In genomic region chr10:56449770-56450169, GRCh38 we compare ENCODE assay signal across 11 cellular contexts.
DNase-seq lines count a peak whose midpoint lies in the region; ATAC-seq and TF ChIP-seq lines count a peak whose summit lies in the region.
"Had no signal": no experiment of that assay in that cellular context is flagged by ENCODE, and none has a peak within 500 bp of the region (broad histone marks: within the 10 kb centered on the region; RNA-seq: fewer than 3 reads in every experiment).

No MANE protein-coding gene starts in this region.

- no peak overlapping the region for H2AFZ ChIP-seq in PC-3 (ENCODE audit: low read length)

- peak; percentile 14 for DNase-seq in NCI-H748 (lab: John Stamatoyannopoulos, UW; ENCODE audit: unreplicated experiment)
- no peak for DNase-seq in NCI-H748 treated with DMSO at 0.1 percent for 48 hours (lab: John Stamatoyannopoulos, UW)
- peak; percentile 9 for DNase-seq in HT-29 (ENCODE audit: low spot score)
- DNase-seq in PC-3: peak; percentile 53
- DNase-seq in neural crest cell (ENCODE audit: low read depth, low spot score): no peak
- no peak for DNase-seq in NCI-H2196 treated with DMSO at 0.1 percent for 48 hours (lab: John Stamatoyannopoulos, UW; ENCODE audit: unreplicated experiment)
- no peak for DNase-seq in NCI-H774 (lab: John Stamatoyannopoulos, UW)
- DNase-seq: NCI-H1694, right cardiac atrium had no signal

- H3K27me3 ChIP-seq in PC-3 (ENCODE audit: low read length): no peaks in the 10 kb centered on the region

- CTCF ChIA-PET in PC-3 (lab: Charles Lee): interaction anchor here (0.7 to 1.0 kb wide), 2 partner anchors 88 kb away, joined by 4 read pairs; no protein-coding TSS in a partner anchor

- TF ChIP-seq CTCF in PC-3 (conservative IDR thresholded peaks at IDR 0.05; ENCODE audit: low read depth, low read length) (peak; percentile 86), neural crest cell (conservative IDR thresholded peaks at IDR 0.05) (peak; percentile 42)

- H4K20me1 ChIP-seq in PC-3 (ENCODE audit: low read length): no peaks in the 10 kb centered on the region

- H3K27me3 Mint-ChIP-seq in neural crest cell (ENCODE audit: low read depth): no peaks in the 10 kb centered on the region

- POLR2A ChIA-PET in PC-3 (lab: Charles Lee; ENCODE audit: unreplicated experiment): no interaction called here

- no peaks in the 10 kb centered on the region for H3K4me1 ChIP-seq in PC-3 (ENCODE audit: insufficient read depth, low read length)

- H3K9me3 ChIP-seq in PC-3 (ENCODE audit: low read length): no peaks in the 10 kb centered on the region

- no peaks in the 10 kb centered on the region for H3K9me2 ChIP-seq in PC-3 (replicated peaks; ENCODE audit: low read length)

- no peak overlapping the region for H3K27ac ChIP-seq in PC-3 (ENCODE audit: low read length)

- no peaks in the 10 kb centered on the region for H3K4me1 Mint-ChIP-seq in neural crest cell

- intact Hi-C loops in PC-3 (cut with micrococcal nuclease): loop anchor here (2.0 to 10.0 kb wide), 3 partner anchors 332 to 785 kb away; no protein-coding TSS in a partner anchor

- no peak overlapping the region for H3K27ac Mint-ChIP-seq in neural crest cell (ENCODE audit: unreplicated experiment)
- H3K27ac Mint-ChIP-seq: activated naive CD4-positive, alpha-beta T cell treated with anti-CD3 and anti-CD28 coated beads, Interleukin-2, amount 50 U/mL, for 72 hours had no signal

- H3K79me2 ChIP-seq in PC-3 (ENCODE audit: low read length): no peaks in the 10 kb centered on the region

- no peaks in the 10 kb centered on the region for H3F3A ChIP-seq in PC-3 (ENCODE audit: low read length, unreplicated experiment)

- no peak overlapping the region for H3K4me3 Mint-ChIP-seq in neural crest cell

- no peak overlapping the region for H3K4me2 ChIP-seq in PC-3 (ENCODE audit: low read length)

- H3K36me3 Mint-ChIP-seq in neural crest cell (ENCODE audit: low read depth): peaks cover 2% of the 10 kb centered on the region

- BruUV-seq in PC-3 (replicated peaks; lab: Mats Ljungman, UMichigan): no TSS peak

- H3K9me3 Mint-ChIP-seq in neural crest cell: peaks cover 4% of the 10 kb centered on the region

- H3K4me3 ChIP-seq in PC-3 (ENCODE audit: low read length): no peak overlapping the region

- H3K36me3 ChIP-seq in PC-3 (ENCODE audit: low read depth, low read length): no peaks in the 10 kb centered on the region

- ATAC-seq in PC-3 (peak; percentile 91), HG03025 (IDR thresholded peaks at IDR 0.05; ENCODE audit: low FRiP score, unreplicated experiment) (no peak)
- ATAC-seq: activated naive CD4-positive, alpha-beta T cell treated with anti-CD3 and anti-CD28 coated beads, Interleukin-2, amount 50 U/mL, for 72 hours; right cardiac atrium had no signal

- H3K9ac ChIP-seq in PC-3 (ENCODE audit: low read length): no peak overlapping the region

Comparison
In these comparisons a context has a peak if more than half of its experiments do, and no peak if none do; other contexts are left out.
1. DNase-seq: peak in NCI-H748 (single experiment), HT-29 (single experiment) and PC-3 (single experiment); none in NCI-H748 treated with DMSO at 0.1 percent for 48 hours (single experiment), neural crest cell (single experiment), NCI-H2196 treated with DMSO at 0.1 percent for 48 hours (single experiment) and NCI-H774 (single experiment).